In genomic region chr1:32335619-32335950, GRCh38 we compare ENCODE assay signal across 8 cellular contexts. TPM values are rescaled to one million over a fixed set of nuclear protein-coding genes. Genes with fewer than 3 reads are reported as not detected.
DNase-seq lines count a peak whose midpoint lies in the region; ATAC-seq and TF ChIP-seq lines count a peak whose summit lies in the region.

No MANE protein-coding gene starts in this region.

- H3K4me1 ChIP-seq in HUES64 (ENCODE audit: insufficient read depth, low read length) (peaks cover 23% of the 10 kb centered on the region), esophagus (ENCODE audit: control insufficient read depth in 2 of 2, insufficient read depth in 2 of 2, low read length in 1 of 2) (peaks cover 5 to 8% of the 10 kb centered on the region in 2 donors), prostate gland (replicated peaks) (peaks cover 6% of the 10 kb centered on the region)

- peak overlapping the region; percentile 85 for H3K27ac ChIP-seq in HUES64 (ENCODE audit: low read depth, low read length)
- H3K27ac ChIP-seq in esophagus (ENCODE audit: low read depth in 2 of 2, low read length in 1 of 2) = no peak overlapping the region
- peak overlapping the region; percentile 75 to 82 for H3K27ac ChIP-seq in prostate gland

- no peak for TF ChIP-seq POLR2A in prostate gland (IDR thresholded peaks at IDR 0.05)

- WGBS in HUES64 = under 1% methylated on average over 42 of the region's 46 CpGs
- 1% methylated on average over 35 to 46 of the region's 46 CpGs for WGBS in esophagus, 2 donors
- WGBS in prostate gland = 2% methylated on average over 26 of the region's 46 CpGs

- DNase-seq in prostate gland (ENCODE audit: low spot score) (no peak), RPMI8226 (no peak), SHP77 (lab: John Stamatoyannopoulos, UW) (no peak), cerebellum (ENCODE audit: low spot score) (no peak)

- intact Hi-C loops in prostate gland (cut with DNase I) = no loop called here

- H3K9me3 ChIP-seq in HUES64 (ENCODE audit: insufficient read depth, low read depth, low read length) = no peaks in the 10 kb centered on the region
- H3K9me3 ChIP-seq in esophagus (ENCODE audit: control insufficient read depth in 2 of 2, insufficient read depth in 1 of 2, low read depth in 1 of 2, low read length in 1 of 2) = no peaks in the 10 kb centered on the region
- H3K9me3 ChIP-seq in prostate gland = no peaks in the 10 kb centered on the region

- ATAC-seq in GM18520 (IDR thresholded peaks at IDR 0.05; ENCODE audit: unreplicated experiment) (peak; percentile 1), HG03159 (IDR thresholded peaks at IDR 0.05; ENCODE audit: unreplicated experiment) (no peak)

- peaks cover 44% of the 10 kb centered on the region for H3K36me3 ChIP-seq in HUES64 (ENCODE audit: insufficient read depth, low read length)
- H3K36me3 ChIP-seq in esophagus (ENCODE audit: control insufficient read depth in 2 of 2, insufficient read depth in 2 of 2, low read length in 1 of 2) = peaks cover 13 to 18% of the 10 kb centered on the region in 2 donors
- peaks cover 0 to 13% of the 10 kb centered on the region in 2 donors for H3K36me3 ChIP-seq in prostate gland

- H3K4me3 ChIP-seq in HUES64 (ENCODE audit: low read length) = peak overlapping the region; percentile 94
- peak overlapping the region; percentile 50 to 52 for H3K4me3 ChIP-seq in esophagus (ENCODE audit: low read depth in 1 of 2, low read length in 2 of 2)
- H3K4me3 ChIP-seq in prostate gland = peak overlapping the region; percentile 78 to 79

- H3K9ac ChIP-seq in HUES64 (ENCODE audit: low read depth, low read length) = peak overlapping the region; percentile 97

- no peak for TF ChIP-seq CTCF in prostate gland (IDR thresholded peaks at IDR 0.05)

- H3K27me3 ChIP-seq in HUES64 (ENCODE audit: insufficient read depth, low read length) (peaks cover 8% of the 10 kb centered on the region), esophagus (ENCODE audit: control insufficient read depth in 1 of 2, insufficient read depth in 2 of 2, low read length in 2 of 2) (no peaks in the 10 kb centered on the region), prostate gland (replicated peaks; ENCODE audit: insufficient read depth) (no peaks in the 10 kb centered on the region)

RNA-seq across cellular contexts. Expression of gene MARCKSL1, which starts 0.4 kb away (rescaled TPM):
- polyA plus RNA-seq in HUES64 (2013, experiment 1 of 2) = 545 TPM
- 572 TPM for polyA plus RNA-seq in HUES64 (2013, experiment 2 of 2)
- polyA plus RNA-seq in esophagus = 1 to 10 TPM; 3.6 to 6.0 TPM
- total RNA-seq in prostate gland (100 to 1,000 TPM; 144 to 243 TPM), cerebellum (164 TPM)

RNA-seq across cellular contexts. Expression of gene FAM229A, which starts 26.7 kb away (rescaled TPM):
- polyA plus RNA-seq in HUES64 (2013, experiment 1 of 2) = 2.5 TPM
- polyA plus RNA-seq in HUES64 (2013, experiment 2 of 2) = 1.9 TPM
- polyA plus RNA-seq in esophagus = 1 to 10 TPM; 2.9 to 5.9 TPM
- total RNA-seq in prostate gland (10 to 100 TPM in 1 of 2 donors, 1 to 10 TPM in 1; 8.5 to 24.2 TPM), cerebellum (3.2 TPM)

RNA-seq across cellular contexts. Expression of gene TSSK3, which starts 26.8 kb away (rescaled TPM):
- 0.20 TPM for polyA plus RNA-seq in HUES64 (2013, experiment 1 of 2)
- polyA plus RNA-seq in HUES64 (2013, experiment 2 of 2) = not detected
- polyA plus RNA-seq in esophagus = under 1 TPM; 0.15 to 0.53 TPM
- total RNA-seq in prostate gland (1 to 10 TPM in 1 of 2 donors, not detected in 1; 7.0 TPM), cerebellum (1.8 TPM)

RNA-seq across cellular contexts. Expression of gene HDAC1, which starts 43.7 kb away (rescaled TPM):
- 76.7 TPM for polyA plus RNA-seq in HUES64 (2013, experiment 1 of 2)
- 86.6 TPM for polyA plus RNA-seq in HUES64 (2013, experiment 2 of 2)
- 10 to 100 TPM; 43.8 to 90.3 TPM for polyA plus RNA-seq in esophagus
- 10 to 100 TPM; 85.8 to 98.0 TPM for total RNA-seq in prostate gland
- total RNA-seq in cerebellum = 21.2 TPM

RNA-seq across cellular contexts. Expression of gene BSDC1, which starts 58.7 kb away (rescaled TPM):
- 23.6 TPM for polyA plus RNA-seq in HUES64 (2013, experiment 1 of 2)
- polyA plus RNA-seq in HUES64 (2013, experiment 2 of 2) = 25.2 TPM
- polyA plus RNA-seq in esophagus = 10 to 100 TPM; 24.1 to 26.9 TPM
- total RNA-seq in prostate gland (100 to 1,000 TPM in 1 of 2 donors, 10 to 100 TPM in 1; 78.3 to 248 TPM), cerebellum (58.3 TPM)

Comparison
In these comparisons a context has a peak if more than half of its experiments do, and no peak if none do; other contexts are left out.
1. H3K27ac ChIP-seq: peak in HUES64 (single experiment) and prostate gland (2 of 2); none in esophagus (0 of 2).
2. Peak in every context shown above with its lines, with median percentiles within 50 percentile points of each other: H3K4me3 ChIP-seq.